Comparison of ENCODE assay signal across 8 cellular contexts in the genomic region with DNA sequence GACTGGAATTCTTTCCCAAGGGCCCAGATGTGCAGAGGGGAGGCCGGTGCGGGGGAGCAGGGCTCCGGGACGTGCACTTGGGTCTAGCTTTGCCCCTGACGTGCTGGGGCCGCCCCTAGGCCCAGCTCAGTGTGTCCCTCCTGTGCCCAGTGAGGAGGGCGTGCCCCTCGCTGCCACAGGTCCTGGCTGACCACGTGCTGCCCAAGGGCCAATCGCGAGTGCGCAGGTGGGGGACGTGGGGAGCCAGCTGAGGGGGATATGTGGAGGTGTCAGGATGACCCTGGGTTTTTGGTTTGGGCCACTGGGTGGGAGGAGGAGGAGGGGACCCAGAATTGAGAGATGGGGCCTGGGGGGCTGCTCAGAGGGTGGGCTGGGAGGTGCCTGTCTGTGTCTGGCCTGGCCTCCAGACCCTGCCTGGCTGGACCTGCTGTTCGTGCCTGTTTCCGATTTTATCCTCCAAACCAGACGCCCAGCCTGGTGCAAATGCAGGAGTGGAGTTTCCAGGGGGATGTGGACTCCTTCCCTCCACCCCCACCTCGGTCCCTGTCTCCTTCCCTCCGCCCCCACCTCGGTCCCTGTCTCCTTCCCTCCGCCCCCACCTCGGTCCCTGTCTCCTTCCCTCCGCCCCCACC. TPM values are rescaled to one million over a fixed set of nuclear protein-coding genes. Genes with fewer than 3 reads are reported as not detected.
DNase-seq lines count a peak whose midpoint lies in the region; ATAC-seq, FAIRE-seq and TF ChIP-seq lines count a peak whose summit lies in the region.

No MANE protein-coding gene starts in this region.

- H2AFZ ChIP-seq in HepG2 (ENCODE audit: low read length) = no peak overlapping the region

- DNase-seq in BE2C (peak; percentile 90), NT2/D1 (ENCODE audit: low read depth, low spot score) (peak; percentile 20), colonic mucosa (peak; percentile 72), HepG2 (ENCODE audit: low spot score) (peak; percentile 45), tibial nerve (ENCODE audit: low spot score in 2 of 2) (no peak), NOMO-1 treated with dmso at 0.1 percent for 144 hours (lab: John Stamatoyannopoulos, UW; ENCODE audit: unreplicated experiment) (no peak)
- no peak for DNase-seq in stimulated activated CD8-positive, alpha-beta memory T cell treated with anti-CD3 and anti-CD28 coated beads, Interleukin-4, amount 100 ng/mL, for 48 hours

- TF ChIP-seq EP300 in HepG2 (IDR thresholded peaks at IDR 0.05; ENCODE audit: low read depth in 2 of 2, low read length in 2 of 2) (no peak), HepG2 (CRISPR knock-in tag; IDR thresholded peaks at IDR 0.05; ENCODE audit: borderline replicate concordance) (no peak), tibial nerve (IDR thresholded peaks at IDR 0.05) (no peak)

- H3K9ac ChIP-seq in NT2/D1 (ENCODE audit: insufficient read length, low read depth) (peak overlapping the region; percentile 67), colonic mucosa (ENCODE audit: low read depth in 2 of 2, low read length in 2 of 2) (peak overlapping the region; percentile 12 to 33), HepG2 (ENCODE audit: insufficient read depth, low read depth, low read length) (peak overlapping the region; percentile 54)

- no peaks in the 10 kb centered on the region for H3K36me3 ChIP-seq in BE2C
- peaks cover 15% of the 10 kb centered on the region for H3K36me3 ChIP-seq in NT2/D1 (ENCODE audit: insufficient read depth, insufficient read length, low read length)
- no peaks in the 10 kb centered on the region for H3K36me3 ChIP-seq in colonic mucosa
- no peaks in the 10 kb centered on the region for H3K36me3 ChIP-seq in HepG2 (replicated peaks in 1 of 2; ENCODE audit: control insufficient read depth in 1 of 2, insufficient read depth in 2 of 2, low read length in 2 of 2)
- peaks cover 0 to 41% (median 0%) of the 10 kb centered on the region in 3 donors for H3K36me3 ChIP-seq in tibial nerve

- in situ Hi-C loops in HepG2 (cut with HindIII; ENCODE audit: extremely low pct_ligation_motif_present, low pct_unique_long_range_greater_than_20kb) = no loop called here

- H4K20me1 ChIP-seq in HepG2 (ENCODE audit: insufficient read depth, low read length) = no peaks in the 10 kb centered on the region

- TF ChIP-seq POLR2A in HepG2 (IDR thresholded peaks at IDR 0.05; ENCODE audit: insufficient read depth in 1 of 2, low read depth in 2 of 2, low read length in 2 of 2) (no peak), tibial nerve (IDR thresholded peaks at IDR 0.05) (no peak)

- TF ChIP-seq CTCF in BE2C (IDR thresholded peaks at IDR 0.05; ENCODE audit: low read depth, low read length) = no peak
- no peak for TF ChIP-seq CTCF in colonic mucosa (IDR thresholded peaks at IDR 0.05)
- TF ChIP-seq CTCF in HepG2 (CRISPR knock-in tag; IDR thresholded peaks at IDR 0.05) = no peak; the same call in 1 of the 2 replicates
- no peak for TF ChIP-seq CTCF in tibial nerve (IDR thresholded peaks at IDR 0.05)

- no TSS peak for BruUV-seq in HepG2 (replicated peaks; lab: Mats Ljungman, UMichigan)

- no peak for TF ChIP-seq RAD21 in HepG2 (CRISPR knock-in tag; IDR thresholded peaks at IDR 0.05)

- H3K79me2 ChIP-seq in HepG2 (ENCODE audit: insufficient read depth, low read length) = no peaks in the 10 kb centered on the region

- no peak for FAIRE-seq in HepG2 (lab: Jason Lieb, UNC)

- H3K27me3 ChIP-seq in BE2C (no peaks in the 10 kb centered on the region), NT2/D1 (ENCODE audit: insufficient read depth, insufficient read length) (peaks cover 20% of the 10 kb centered on the region), colonic mucosa (no peaks in the 10 kb centered on the region), HepG2 (ENCODE audit: control insufficient read depth in 1 of 2, insufficient read depth in 2 of 2, low read length in 2 of 2) (peaks cover 2 to 5% of the 10 kb centered on the region in 2 experiments; a peak in 3 of 5 replicates), tibial nerve (peaks cover 0 to 19% of the 10 kb centered on the region in 2 donors)

- no peaks in the 10 kb centered on the region for H3K9me3 ChIP-seq in BE2C
- H3K9me3 ChIP-seq in NT2/D1 (ENCODE audit: insufficient read depth, low read length) = no peaks in the 10 kb centered on the region
- H3K9me3 ChIP-seq in colonic mucosa = no peaks in the 10 kb centered on the region
- H3K9me3 ChIP-seq in HepG2 (ENCODE audit: low read length) = no peaks in the 10 kb centered on the region
- no peaks in the 10 kb centered on the region for H3K9me3 ChIP-seq in tibial nerve

- intact Hi-C loops in colonic mucosa (cut with DNase I) (no loop called here), HepG2 (cut with micrococcal nuclease; ENCODE audit: unreplicated experiment) (no loop called here)

- H3K4me1 ChIP-seq in BE2C (peaks cover 3% of the 10 kb centered on the region; the same call in 1 of the 2 replicates), NT2/D1 (ENCODE audit: insufficient read depth, insufficient read length) (peaks cover 2% of the 10 kb centered on the region), colonic mucosa (peaks cover 8% of the 10 kb centered on the region), HepG2 (ENCODE audit: insufficient read depth, low read length) (peaks cover 14% of the 10 kb centered on the region), tibial nerve (peaks cover 0 to 17% (median 12%) of the 10 kb centered on the region in 4 donors)

- H3K4me3 ChIP-seq in BE2C (ENCODE audit: low read depth, low read length) (peak overlapping the region; percentile 51), NT2/D1 (ENCODE audit: insufficient read length, low read depth) (peak overlapping the region; percentile 32), colonic mucosa (peak overlapping the region; percentile 20), HepG2 (replicated peaks in 1 of 3; ENCODE audit: insufficient read depth in 1 of 3, low read depth in 2 of 3, low read length in 3 of 3) (peak overlapping the region; percentile 28 to 64 (median 37); a peak in 4 of 6 replicates), tibial nerve (peak overlapping the region; percentile 4 to 41 (median 26))

- no peak overlapping the region for H3K27ac ChIP-seq in colonic mucosa
- no peak overlapping the region for H3K27ac ChIP-seq in HepG2 (ENCODE audit: extremely low read length, insufficient read depth, low read length)
- H3K27ac ChIP-seq in tibial nerve = no peak overlapping the region

- POLR2A ChIA-PET in HepG2 (lab: Yijun Ruan, JAX) = interaction anchor here (1.0 to 1.8 kb wide), 5 partner anchors 10 to 44 kb away, joined by 3 to 11 read pairs (median 5); no protein-coding TSS in a partner anchor

- CTCF ChIA-PET in HepG2 (lab: Yijun Ruan, JAX; ENCODE audit: low intra/inter-chr PET ratio, low total read pairs) = no interaction called here

- peak overlapping the region; percentile 86 for H3K4me2 ChIP-seq in HepG2 (ENCODE audit: low read depth, low read length)

- 35% methylated on average over 13 of the region's 22 CpGs for WGBS in HepG2 (ENCODE audit: low lambda C conversion rate)
- 2 to 6% methylated on average over 11 to 20 of the region's 22 CpGs for WGBS in tibial nerve, 2 donors

- ATAC-seq in GM21717 (IDR thresholded peaks at IDR 0.05; ENCODE audit: unreplicated experiment) (peak; percentile 13), HepG2 (peak; percentile 80)

RNA-seq across cellular contexts. Expression of a gene that starts 6.1 kb away (rescaled TPM):
- not detected for polyA plus RNA-seq in BE2C (2012; ENCODE audit: insufficient read depth, insufficient read length, low read depth)
- total RNA-seq in colonic mucosa (1 to 10 TPM; 5.1 to 5.7 TPM), HepG2 (2016; rRNA removed; fragmentation: Illumina TruSeq; extraction: Trizol) (not detected in 2 replicates), tibial nerve (not detected)
- not detected in 2 replicates for total RNA-seq in HepG2 (2016; cell fraction: cytosol; rRNA removed; fragmentation: Illumina TruSeq; extraction: Trizol; ENCODE audit: low read depth)
- total RNA-seq in HepG2 (2016; cell fraction: insoluble cytoplasmic fraction; rRNA removed; fragmentation: Illumina TruSeq; extraction: Trizol) = not detected in 2 replicates
- total RNA-seq in HepG2 (2016; cell fraction: membrane; rRNA removed; fragmentation: Illumina TruSeq; extraction: Trizol) = not detected in 2 replicates
- not detected in 2 replicates for total RNA-seq in HepG2 (2016; cell fraction: nucleus; rRNA removed; fragmentation: Illumina TruSeq; extraction: Trizol)
- polyA plus RNA-seq in HepG2 (2011; rRNA removed) = 0.03 and 0.05 TPM in 2 replicates
- polyA plus RNA-seq in HepG2 (2011; cell fraction: cytosol; rRNA removed) = 0.04 TPM in 1 of 2 replicates, not detected in the other
- polyA plus RNA-seq in HepG2 (2011; cell fraction: nucleus; rRNA removed) = not detected in 2 replicates
- polyA plus RNA-seq in HepG2 (2012) = 0.07 and 0.08 TPM in 2 replicates
- polyA plus RNA-seq in HepG2 (2016; cell fraction: cytosol; fragmentation: Illumina TruSeq; extraction: Trizol; ENCODE audit: low read depth) = not detected in 2 replicates
- not detected in 2 replicates for polyA plus RNA-seq in HepG2 (2016; cell fraction: insoluble cytoplasmic fraction; fragmentation: Illumina TruSeq; extraction: Trizol; ENCODE audit: low read depth)
- polyA plus RNA-seq in HepG2 (2016; cell fraction: membrane; fragmentation: Illumina TruSeq; extraction: Trizol; ENCODE audit: low read depth) = not detected in 2 replicates
- polyA plus RNA-seq in HepG2 (2016; cell fraction: nucleus; fragmentation: Illumina TruSeq; extraction: Trizol; ENCODE audit: insufficient read depth, low read depth) = not detected in 2 replicates
- 2.1 TPM in 1 of 2 replicates, not detected in the other for polyA minus RNA-seq in HepG2 (2011; rRNA and poly(A)+ RNA removed; ENCODE audit: low replicate concordance)
- not detected in 2 replicates for polyA minus RNA-seq in HepG2 (2011; cell fraction: cytosol; rRNA and poly(A)+ RNA removed)
- polyA minus RNA-seq in HepG2 (2011; cell fraction: nucleus; rRNA and poly(A)+ RNA removed) = 0.26 TPM in 1 of 2 replicates, not detected in the other

RNA-seq across cellular contexts. Expression of a gene that starts 35.7 kb away (rescaled TPM):
- 32.0 TPM for polyA plus RNA-seq in BE2C (2012; ENCODE audit: insufficient read depth, insufficient read length, low read depth)
- 10 to 100 TPM; 18.9 to 36.0 TPM for total RNA-seq in colonic mucosa
- total RNA-seq in HepG2 (2016; rRNA removed; fragmentation: Illumina TruSeq; extraction: Trizol) = 3.8 and 6.7 TPM in 2 replicates
- total RNA-seq in HepG2 (2016; cell fraction: cytosol; rRNA removed; fragmentation: Illumina TruSeq; extraction: Trizol; ENCODE audit: low read depth) = 6.3 and 6.8 TPM in 2 replicates
- 3.6 and 6.6 TPM in 2 replicates for total RNA-seq in HepG2 (2016; cell fraction: insoluble cytoplasmic fraction; rRNA removed; fragmentation: Illumina TruSeq; extraction: Trizol)
- total RNA-seq in HepG2 (2016; cell fraction: membrane; rRNA removed; fragmentation: Illumina TruSeq; extraction: Trizol) = 7.4 and 7.9 TPM in 2 replicates
- 6.3 and 7.7 TPM in 2 replicates for total RNA-seq in HepG2 (2016; cell fraction: nucleus; rRNA removed; fragmentation: Illumina TruSeq; extraction: Trizol)
- polyA plus RNA-seq in HepG2 (2011; rRNA removed) = 3.8 and 4.2 TPM in 2 replicates
- polyA plus RNA-seq in HepG2 (2011; cell fraction: cytosol; rRNA removed) = 1.7 and 4.2 TPM in 2 replicates
- 22.9 and 35.9 TPM in 2 replicates for polyA plus RNA-seq in HepG2 (2011; cell fraction: nucleus; rRNA removed)
- polyA plus RNA-seq in HepG2 (2012) = 2.8 and 3.2 TPM in 2 replicates
- 4.7 and 6.0 TPM in 2 replicates for polyA plus RNA-seq in HepG2 (2016; cell fraction: cytosol; fragmentation: Illumina TruSeq; extraction: Trizol; ENCODE audit: low read depth)
- 3.5 and 4.0 TPM in 2 replicates for polyA plus RNA-seq in HepG2 (2016; cell fraction: insoluble cytoplasmic fraction; fragmentation: Illumina TruSeq; extraction: Trizol; ENCODE audit: low read depth)
- 7.0 and 8.1 TPM in 2 replicates for polyA plus RNA-seq in HepG2 (2016; cell fraction: membrane; fragmentation: Illumina TruSeq; extraction: Trizol; ENCODE audit: low read depth)
- 19.9 and 20.1 TPM in 2 replicates for polyA plus RNA-seq in HepG2 (2016; cell fraction: nucleus; fragmentation: Illumina TruSeq; extraction: Trizol; ENCODE audit: insufficient read depth, low read depth)
- 2.9 and 5.6 TPM in 2 replicates for polyA minus RNA-seq in HepG2 (2011; rRNA and poly(A)+ RNA removed; ENCODE audit: low replicate concordance)
- 2.1 and 2.2 TPM in 2 replicates for polyA minus RNA-seq in HepG2 (2011; cell fraction: cytosol; rRNA and poly(A)+ RNA removed)
- 3.7 and 4.5 TPM in 2 replicates for polyA minus RNA-seq in HepG2 (2011; cell fraction: nucleus; rRNA and poly(A)+ RNA removed)
- 10 to 100 TPM; 18.4 to 29.4 (median 23.1) TPM for total RNA-seq in tibial nerve

Comparison
In these comparisons a context has a peak if more than half of its experiments do, and no peak if none do; other contexts are left out.
1. DNase-seq: peak in BE2C (single experiment), NT2/D1 (single experiment), colonic mucosa (single experiment) and HepG2 (single experiment); none in tibial nerve (0 of 2), stimulated activated CD8-positive, alpha-beta memory T cell treated with anti-CD3 and anti-CD28 coated beads, Interleukin-4, amount 100 ng/mL, for 48 hours (single experiment) and NOMO-1 treated with dmso at 0.1 percent for 144 hours (single experiment).
2. Peak in every context shown above with its lines, with median percentiles within 50 percentile points of each other: H3K4me3 ChIP-seq and H3K9ac ChIP-seq.